ENCODE assay signal across 8 cellular contexts in genomic region chr4:186021461-186022167, GRCh38. TPM values are rescaled to one million over a fixed set of nuclear protein-coding genes. Genes with fewer than 3 reads are reported as not detected.
A peak's percentile ranks its signal among the peaks of the same experiment; 100 is the strongest.
DNase-seq lines count a peak whose midpoint lies in the region; ATAC-seq and TF ChIP-seq lines count a peak whose summit lies in the region.

No MANE protein-coding gene starts in this region.

- DNase-seq in GM12864 (ENCODE audit: low read depth): no peak
- DNase-seq in NCI-H526 treated with DMSO at 0.1 percent for 48 hours (lab: John Stamatoyannopoulos, UW): peak; percentile 3
- peak; percentile 72 for DNase-seq in ecto neural progenitor cell (ENCODE audit: low spot score)
- peak in 1 of 2 experiments; percentile 48 for DNase-seq in mesothelial cell of epicardium (ENCODE audit: low spot score in 2 of 2, unreplicated experiment in 2 of 2)
- no peak for DNase-seq in mucosa of gallbladder (ENCODE audit: low spot score)
- DNase-seq in stimulated activated CD4-positive, alpha-beta T cell treated with anti-CD3 and anti-CD28 coated beads, Interleukin-12 subunit alpha, Interleukin-12 subunit beta, amount 100 ng/mL, for 4 hours: no peak
- no peak for DNase-seq in central memory CD4-positive, alpha-beta T cell

- peaks cover 9% of the 10 kb centered on the region for H3K9me3 Mint-ChIP-seq in mesothelial cell of epicardium

- peaks cover 18% of the 10 kb centered on the region for H3K4me1 Mint-ChIP-seq in mesothelial cell of epicardium

- peak; percentile 79 for TF ChIP-seq CTCF in GM12864 (IDR thresholded peaks at IDR 0.05; ENCODE audit: low read depth, low read length, missing control alignments)
- TF ChIP-seq CTCF in mesothelial cell of epicardium (IDR thresholded peaks at IDR 0.05; ENCODE audit: unreplicated experiment): peak; percentile 55

- H3K27me3 Mint-ChIP-seq in mesothelial cell of epicardium (ENCODE audit: low read depth): peaks cover 4% of the 10 kb centered on the region

- no peaks in the 10 kb centered on the region for H3K36me3 Mint-ChIP-seq in mesothelial cell of epicardium

- ATAC-seq in HG03521 (IDR thresholded peaks at IDR 0.05; ENCODE audit: unreplicated experiment): no peak

- no peak overlapping the region for H3K4me3 ChIP-seq in GM12864 (ENCODE audit: low read depth, low read length)

- peak overlapping the region; percentile 26 for H3K4me3 Mint-ChIP-seq in mesothelial cell of epicardium

- no peak overlapping the region for H3K27ac Mint-ChIP-seq in mesothelial cell of epicardium

RNA-seq across cellular contexts. Expression of gene TLR3, which starts 47.3 kb away (rescaled TPM):
- total RNA-seq in mesothelial cell of epicardium (9.1 to 9.3 TPM (median 9.2 TPM) in 3 replicates), mucosa of gallbladder (30.2 TPM)

Comparison
In these comparisons a context has a peak if more than half of its experiments do, and no peak if none do; other contexts are left out.
1. DNase-seq: peak in NCI-H526 treated with DMSO at 0.1 percent for 48 hours (single experiment) and ecto neural progenitor cell (single experiment); none in GM12864 (single experiment), mucosa of gallbladder (single experiment), stimulated activated CD4-positive, alpha-beta T cell treated with anti-CD3 and anti-CD28 coated beads, Interleukin-12 subunit alpha, Interleukin-12 subunit beta, amount 100 ng/mL, for 4 hours (single experiment) and central memory CD4-positive, alpha-beta T cell (single experiment).